8 cellular contexts compared by ENCODE assay signal in the genomic region with DNA sequence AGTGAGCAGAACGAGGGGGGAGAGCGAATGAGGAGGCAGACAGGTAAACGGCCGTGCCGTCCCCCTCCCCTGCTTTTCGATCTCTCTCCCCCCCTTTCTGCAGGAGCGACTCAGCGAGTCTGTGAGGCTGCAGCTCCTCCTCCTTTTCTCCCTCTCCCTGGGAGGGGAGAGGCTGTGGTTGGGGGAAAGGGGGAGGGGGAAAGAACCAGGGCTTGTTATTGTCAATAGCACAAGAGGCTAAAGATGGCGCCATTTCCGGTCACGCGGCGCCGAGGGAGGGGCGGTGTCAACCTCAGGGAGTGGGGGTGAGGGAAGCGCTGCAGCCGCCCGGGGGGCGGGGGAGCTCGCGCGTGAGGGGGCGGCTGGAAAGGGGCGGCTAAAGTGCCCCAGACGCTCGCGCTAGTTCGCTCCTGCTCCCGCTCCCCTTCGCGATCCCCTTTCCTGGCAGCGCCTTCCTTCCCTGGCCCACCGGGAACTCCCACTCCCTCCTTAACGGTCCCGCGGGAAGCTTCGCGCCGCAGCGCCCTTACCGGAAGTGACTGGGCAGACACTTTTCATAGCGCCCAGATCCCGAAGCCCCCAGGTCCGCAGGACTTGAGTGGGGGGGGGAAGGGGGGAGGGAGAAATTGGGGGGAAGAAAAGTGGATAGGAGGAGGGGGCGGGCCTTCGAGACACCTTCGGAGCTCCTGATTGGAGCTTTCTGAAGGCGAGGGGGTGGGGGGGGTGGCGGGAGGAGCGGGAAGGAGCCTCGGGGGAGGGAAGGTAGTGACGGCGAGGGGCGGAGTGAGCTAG. TPM values are rescaled to one million over a fixed set of nuclear protein-coding genes. Genes with fewer than 3 reads are reported as not detected.
DNase-seq lines count a peak whose midpoint lies in the region; ATAC-seq and TF ChIP-seq lines count a peak whose summit lies in the region.

A gene (minus strand): TSS at position 121 of the 792 bp plus-strand sequence. CDS start 324 bp downstream, outside the sequence.

- peak; percentile 91 for ATAC-seq in stimulated activated naive CD8-positive, alpha-beta T cell treated with anti-CD3 and anti-CD28 coated beads, Interleukin-15, Interleukin-2, amounts not matched to agents 100 U/mL and 50 U/mL, for 24 hours

- peaks cover 17% of the 10 kb centered on the region for H3K4me1 Mint-ChIP-seq in nephron

- no peaks in the 10 kb centered on the region for H3K9me3 Mint-ChIP-seq in nephron

- H3K27ac Mint-ChIP-seq in nephron, result peak within 1 kb of the TSS; percentile 99

- DNase-seq in ELF-1 (ENCODE audit: low read depth, low spot score) (peak; percentile 97), H7 (peak; percentile 82), M059J (ENCODE audit: low read depth) (peak; percentile 98), SHP77 (lab: John Stamatoyannopoulos, UW) (peak; percentile 68 to 85), fibroblast of pulmonary artery (ENCODE audit: low read depth) (peak; percentile 97)
- DNase-seq in activated effector memory CD4-positive, alpha-beta T cell treated with Interleukin-2 at 50 U/mL for 16 hours, result peak; percentile 87
- peak; percentile 88 for DNase-seq in stimulated activated naive CD8-positive, alpha-beta T cell treated with anti-CD3 and anti-CD28 coated beads, Interleukin-15, Interleukin-2, amounts not matched to agents 100 U/mL and 50 U/mL, for 24 hours

- peaks cover 8% of the 10 kb centered on the region for H3K36me3 Mint-ChIP-seq in nephron (ENCODE audit: low read depth)

- no peaks in the 10 kb centered on the region; the same call in 1 of the 2 replicates for H3K36me3 ChIP-seq in H7 (replicated peaks; ENCODE audit: control insufficient read depth, insufficient read depth, low read length)

- H3K27me3 ChIP-seq in H7 (ENCODE audit: control insufficient read depth, insufficient read depth, low read length), result no peaks in the 10 kb centered on the region

- peak within 1 kb of the TSS; percentile 92 to 94 (median 94) for H3K4me3 Mint-ChIP-seq in nephron

- no peak for TF ChIP-seq CTCF in fibroblast of pulmonary artery (IDR thresholded peaks at IDR 0.05; ENCODE audit: low read length, missing control alignments)
- no peak for TF ChIP-seq CTCF in nephron (IDR thresholded peaks at IDR 0.05; ENCODE audit: unreplicated experiment in 3 of 3)

- H3K4me3 ChIP-seq in H7 (ENCODE audit: insufficient read depth, low read depth, low read length), result peak within 1 kb of the TSS; percentile 65
- H3K4me3 ChIP-seq in fibroblast of pulmonary artery (replicated peaks; ENCODE audit: low read depth, low read length), result peak within 1 kb of the TSS; percentile 83

- no peaks in the 10 kb centered on the region for H3K27me3 Mint-ChIP-seq in nephron (ENCODE audit: low read depth)

RNA-seq across cellular contexts. Expression of the gene that starts here (rescaled TPM):
- total RNA-seq in H7 (2014; rRNA removed; shearing (Covaris generic)), result 18.4 and 28.0 TPM in 2 replicates
- 117 and 155 TPM in 2 replicates for total RNA-seq in M059J (2014; rRNA removed; shearing (Covaris generic))

Comparison
In these comparisons a context has a peak if more than half of its experiments do, and no peak if none do; other contexts are left out.
1. Peak in every context shown above with its lines: DNase-seq, ATAC-seq and H3K4me3 ChIP-seq.